In the genomic region with DNA sequence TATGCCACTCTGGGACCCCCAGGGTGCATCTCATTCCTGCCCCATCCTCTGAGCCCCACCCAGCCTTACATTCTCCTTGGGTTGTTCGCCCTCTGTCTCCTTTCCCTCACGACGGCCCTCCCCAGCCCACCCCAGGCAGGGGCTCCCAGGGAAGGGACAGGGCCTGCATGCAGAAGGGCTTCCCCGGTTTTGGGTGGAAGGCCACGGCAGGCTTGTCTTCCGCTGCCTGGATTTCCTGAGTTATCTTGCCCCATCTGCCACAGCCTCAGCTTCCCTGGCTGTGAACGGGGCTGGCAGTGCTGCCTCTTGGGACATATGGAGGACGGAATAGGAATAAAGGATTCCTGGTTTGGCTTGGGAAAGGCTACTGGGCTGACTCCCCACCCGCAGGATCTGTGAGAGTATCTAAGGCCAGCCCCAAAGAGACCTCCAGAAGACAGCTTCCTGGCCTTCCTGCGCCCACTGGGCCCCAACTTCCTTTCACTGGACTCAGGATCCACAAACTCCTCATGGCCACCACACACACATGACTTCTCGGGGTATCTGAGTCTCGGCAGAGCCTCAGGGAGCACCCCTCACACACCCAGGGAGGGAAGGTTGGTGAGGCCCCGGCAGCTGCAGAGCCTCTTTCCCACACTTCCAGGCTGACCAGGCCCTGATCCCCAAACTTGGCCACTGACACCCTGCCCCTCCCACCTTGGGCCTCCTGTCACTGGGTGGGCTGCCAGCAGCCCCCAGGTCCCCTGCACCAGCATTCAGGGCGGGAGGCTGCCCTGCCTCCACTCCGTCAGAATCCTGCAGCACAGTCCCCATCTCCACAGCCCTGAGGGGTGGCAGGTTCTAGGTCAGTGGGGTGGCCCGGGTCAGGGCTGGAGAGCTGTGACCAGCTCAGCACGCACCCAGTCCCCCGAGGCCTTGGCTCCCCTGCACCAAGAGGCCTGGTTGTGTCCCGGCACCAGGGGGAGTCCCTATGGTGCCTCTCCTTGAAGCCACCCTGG, we compare ENCODE assay signal across 14 cellular contexts. TPM values are rescaled to one million over a fixed set of nuclear protein-coding genes. Genes with fewer than 3 reads are reported as not detected.
DNase-seq lines count a peak whose midpoint lies in the region; ATAC-seq, FAIRE-seq and TF ChIP-seq lines count a peak whose summit lies in the region.
"Had no signal": no experiment of that assay in that cellular context is flagged by ENCODE, and none has a peak within 500 bp of the region (broad histone marks: within the 10 kb centered on the region; RNA-seq: fewer than 3 reads in every experiment).

No MANE protein-coding gene starts in this region.

- WGBS in GM23248 (ENCODE audit: low coverage in 1 of 2, low lambda C conversion rate in 2 of 2, missing lambda C conversion rate in 2 of 2), 2 experiments = 74 to 80% methylated on average over 14 to 16 of the region's 19 CpGs
- whole genome bisulfite sequencing in HepG2 (ENCODE audit: low lambda C conversion rate) = 29% methylated on average over 7 of the region's 19 CpGs

- no peaks in the 10 kb centered on the region for H3K9me3 Mint-ChIP-seq in osteocyte (ENCODE audit: unreplicated experiment)

- H3F3A ChIP-seq in GM23248 (ENCODE audit: insufficient read depth) = peaks cover 6% of the 10 kb centered on the region; the same call in 1 of the 2 replicates

- H3K27ac ChIP-seq in GM23248 = peak overlapping the region; percentile 54
- no peak overlapping the region for H3K27ac ChIP-seq in brain microvascular endothelial cell
- H3K27ac ChIP-seq in HepG2 (ENCODE audit: extremely low read length, insufficient read depth, low read length) = no peak overlapping the region
- H3K27ac ChIP-seq in skeletal muscle tissue (ENCODE audit: low read depth, low read length) = peak overlapping the region; percentile 72

- no peaks in the 10 kb centered on the region for H3K27me3 Mint-ChIP-seq in osteocyte (ENCODE audit: unreplicated experiment)
- H3K27me3 Mint-ChIP-seq: activated CD4-positive, alpha-beta T cell treated with anti-CD3 and anti-CD28 coated beads for 36 hours had no signal

- BruUV-seq in HepG2 (replicated peaks; lab: Mats Ljungman, UMichigan) = no TSS peak

- no peak overlapping the region for H3K27ac Mint-ChIP-seq in osteocyte (ENCODE audit: unreplicated experiment)
- H3K27ac Mint-ChIP-seq: activated CD4-positive, alpha-beta T cell treated with anti-CD3 and anti-CD28 coated beads for 36 hours had no signal

- ATAC-seq in HepG2 (no peak), GM21526 (IDR thresholded peaks at IDR 0.05; ENCODE audit: low FRiP score, unreplicated experiment) (no peak)
- ATAC-seq: activated CD4-positive, alpha-beta T cell treated with anti-CD3 and anti-CD28 coated beads for 36 hours had no signal

- H3K4me3 Mint-ChIP-seq in osteocyte (ENCODE audit: unreplicated experiment) = no peak overlapping the region
- H3K4me3 Mint-ChIP-seq: activated CD4-positive, alpha-beta T cell treated with anti-CD3 and anti-CD28 coated beads for 36 hours had no signal

- H2AFZ ChIP-seq in GM23248 = 0 out of 2 replicates have a peak overlapping the region, but pooled peaks have one; percentile 48
- no peak overlapping the region for H2AFZ ChIP-seq in HepG2 (ENCODE audit: low read length)

- H3K4me2 ChIP-seq in GM23248 (ENCODE audit: unreplicated experiment) = peak overlapping the region; percentile 20
- no peak overlapping the region for H3K4me2 ChIP-seq in HepG2 (ENCODE audit: low read depth, low read length)

- no peaks in the 10 kb centered on the region for H4K20me1 ChIP-seq in GM23248 (ENCODE audit: insufficient read depth)
- no peaks in the 10 kb centered on the region for H4K20me1 ChIP-seq in HepG2 (ENCODE audit: insufficient read depth, low read length)

- H3K9me2 ChIP-seq in GM23248 (ENCODE audit: insufficient read depth) = no peaks in the 10 kb centered on the region

- peak; percentile 32 for TF ChIP-seq CTCF in brain microvascular endothelial cell (IDR thresholded peaks at IDR 0.05; ENCODE audit: low read depth, low read length, missing control alignments)
- TF ChIP-seq CTCF in HepG2 (CRISPR knock-in tag; IDR thresholded peaks at IDR 0.05) = no peak
- no peak for TF ChIP-seq CTCF in osteocyte (IDR thresholded peaks at IDR 0.05)

- H3K27me3 ChIP-seq in GM23248 (replicated peaks; ENCODE audit: insufficient read depth) (no peaks in the 10 kb centered on the region), brain microvascular endothelial cell (replicated peaks) (no peaks in the 10 kb centered on the region), HepG2 (ENCODE audit: control insufficient read depth in 1 of 2, insufficient read depth in 2 of 2, low read length in 2 of 2) (peaks cover 17 to 58% of the 10 kb centered on the region in 2 experiments; a peak in 4 of 5 replicates), skeletal muscle tissue (ENCODE audit: control insufficient read depth in 3 of 3, insufficient read depth in 3 of 3, low read length in 3 of 3) (no peaks in the 10 kb centered on the region)
- H3K27me3 ChIP-seq: BE2C had no signal

- no peaks in the 10 kb centered on the region for H3K36me3 Mint-ChIP-seq in osteocyte (ENCODE audit: unreplicated experiment)

- H3K9me3 ChIP-seq in GM23248 (ENCODE audit: low read depth) = no peaks in the 10 kb centered on the region
- no peaks in the 10 kb centered on the region for H3K9me3 ChIP-seq in HepG2 (ENCODE audit: low read length)
- no peaks in the 10 kb centered on the region for H3K9me3 ChIP-seq in skeletal muscle tissue (ENCODE audit: control insufficient read depth in 3 of 3, low read length in 3 of 3)
- H3K9me3 ChIP-seq: BE2C had no signal

- peaks cover under 1% of the 10 kb centered on the region for H3K4me1 Mint-ChIP-seq in osteocyte (ENCODE audit: unreplicated experiment)
- H3K4me1 Mint-ChIP-seq: activated CD4-positive, alpha-beta T cell treated with anti-CD3 and anti-CD28 coated beads for 36 hours had no signal

- H3K4me3 ChIP-seq in GM23248 (no peak overlapping the region), brain microvascular endothelial cell (ENCODE audit: low read depth, low read length) (no peak overlapping the region), HepG2 (replicated peaks in 1 of 3; ENCODE audit: insufficient read depth in 1 of 3, low read depth in 2 of 3, low read length in 3 of 3) (no peak overlapping the region), skeletal muscle tissue (ENCODE audit: low read length in 3 of 3) (peak overlapping the region; percentile 56 to 67 (median 61))

- intact Hi-C loops in HepG2 (cut with micrococcal nuclease; ENCODE audit: unreplicated experiment) = no loop called here

- no peak for DNase-seq in GM23248
- DNase-seq in brain microvascular endothelial cell = no peak
- no peak for DNase-seq in HepG2 (ENCODE audit: low spot score)
- DNase-seq in osteocyte (ENCODE audit: extremely low spot score, unreplicated experiment) = no peak
- DNase-seq in activated effector memory CD4-positive, alpha-beta T cell treated with anti-CD3 and anti-CD28 coated beads, Interleukin-2, amount 50 U/mL, for 16 hours = no peak
- DNase-seq in SKM-1 treated with dmso at 0.1 percent for 144 hours (lab: John Stamatoyannopoulos, UW; ENCODE audit: unreplicated experiment) = no peak
- DNase-seq: activated CD4-positive, alpha-beta T cell treated with anti-CD3 and anti-CD28 coated beads for 36 hours; amniotic stem cell; DMS79 treated with DMSO at 0.1 percent for 48 hours; KG1; NCI-H510A had no signal

- CTCF ChIA-PET in HepG2 (lab: Yijun Ruan, JAX; ENCODE audit: low intra/inter-chr PET ratio, low total read pairs) = no interaction called here

- peaks cover 9% of the 10 kb centered on the region for H3K79me2 ChIP-seq in GM23248 (ENCODE audit: insufficient read depth)
- H3K79me2 ChIP-seq in HepG2 (ENCODE audit: insufficient read depth, low read length) = peaks cover 6% of the 10 kb centered on the region

- in situ Hi-C loops in GM23248 (cut with MboI) = no loop called here
- in situ Hi-C loops in brain microvascular endothelial cell (cut with HindIII; ENCODE audit: low pct_ligation_motif_present, low sequenced_read_pairs) = no loop called here
- in situ Hi-C loops in HepG2 (cut with HindIII; ENCODE audit: extremely low pct_ligation_motif_present, low pct_unique_long_range_greater_than_20kb) = no loop called here

- POLR2A ChIA-PET in HepG2 (lab: Yijun Ruan, JAX) = no interaction called here

- no peak for TF ChIP-seq EP300 in HepG2 (IDR thresholded peaks at IDR 0.05; ENCODE audit: low read depth in 2 of 2, low read length in 2 of 2)
- no peak for TF ChIP-seq EP300 in HepG2 (CRISPR knock-in tag; IDR thresholded peaks at IDR 0.05; ENCODE audit: borderline replicate concordance)

- H3K36me3 ChIP-seq in GM23248 (ENCODE audit: low read depth) = no peaks in the 10 kb centered on the region
- no peaks in the 10 kb centered on the region for H3K36me3 ChIP-seq in brain microvascular endothelial cell (replicated peaks)
- H3K36me3 ChIP-seq in HepG2 (replicated peaks in 1 of 2; ENCODE audit: control insufficient read depth in 1 of 2, insufficient read depth in 2 of 2, low read length in 2 of 2) = no peaks in the 10 kb centered on the region
- no peaks in the 10 kb centered on the region for H3K36me3 ChIP-seq in skeletal muscle tissue (ENCODE audit: control insufficient read depth in 3 of 3, insufficient read depth in 3 of 3, low read length in 3 of 3)
- H3K36me3 ChIP-seq: BE2C had no signal

- TF ChIP-seq POLR2A in HepG2 (IDR thresholded peaks at IDR 0.05; ENCODE audit: insufficient read depth in 1 of 2, low read depth in 2 of 2, low read length in 2 of 2) = no peak

- H3K9ac ChIP-seq in GM23248 (peak overlapping the region; percentile 51), HepG2 (ENCODE audit: insufficient read depth, low read depth, low read length) (no peak overlapping the region), skeletal muscle tissue (ENCODE audit: low read depth in 1 of 3, low read length in 3 of 3) (peak overlapping the region; percentile 70 to 86 (median 80))

- TF ChIP-seq RAD21 in HepG2 (CRISPR knock-in tag; IDR thresholded peaks at IDR 0.05) = no peak

- 0 out of 2 replicates have a peak, but pooled peaks cover 8% of the 10 kb centered on the region for H3K4me1 ChIP-seq in GM23248 (ENCODE audit: insufficient read depth)
- H3K4me1 ChIP-seq in HepG2 (ENCODE audit: insufficient read depth, low read length) = peaks cover 18% of the 10 kb centered on the region
- peaks cover 60 to 80% (median 76%) of the 10 kb centered on the region in 3 donors for H3K4me1 ChIP-seq in skeletal muscle tissue (ENCODE audit: control insufficient read depth in 3 of 3, insufficient read depth in 3 of 3, low read length in 3 of 3)

- no peak for FAIRE-seq in HepG2 (lab: Jason Lieb, UNC)

RNA-seq across cellular contexts. Expression of gene MXD4, which starts 3.5 kb away (rescaled TPM):
- 70.1 and 70.5 TPM in 2 replicates for total RNA-seq in GM23248 (2014; rRNA removed; shearing (Covaris generic))
- polyA plus RNA-seq in GM23248 (2016; fragmentation: Nextera tagmentation; extraction: Ambion mirVana) (30.9 and 50.6 TPM in 2 replicates), HepG2 (2011; rRNA removed) (29.0 and 35.5 TPM in 2 replicates)
- total RNA-seq in HepG2 (2016; rRNA removed; fragmentation: Illumina TruSeq; extraction: Trizol) (19.6 and 31.3 TPM in 2 replicates), skeletal muscle tissue (21.4 TPM), osteocyte (74.9 and 81.5 TPM in 2 replicates)
- 36.9 and 47.9 TPM in 2 replicates for total RNA-seq in HepG2 (2016; cell fraction: cytosol; rRNA removed; fragmentation: Illumina TruSeq; extraction: Trizol; ENCODE audit: low read depth)
- 17.4 and 29.0 TPM in 2 replicates for total RNA-seq in HepG2 (2016; cell fraction: insoluble cytoplasmic fraction; rRNA removed; fragmentation: Illumina TruSeq; extraction: Trizol)
- 44.7 and 51.6 TPM in 2 replicates for total RNA-seq in HepG2 (2016; cell fraction: membrane; rRNA removed; fragmentation: Illumina TruSeq; extraction: Trizol)
- total RNA-seq in HepG2 (2016; cell fraction: nucleus; rRNA removed; fragmentation: Illumina TruSeq; extraction: Trizol) = 17.8 and 19.3 TPM in 2 replicates
- 18.8 and 32.8 TPM in 2 replicates for polyA plus RNA-seq in HepG2 (2011; cell fraction: cytosol; rRNA removed)
- polyA plus RNA-seq in HepG2 (2011; cell fraction: nucleus; rRNA removed) = 55.8 and 75.6 TPM in 2 replicates
- 13.3 and 19.0 TPM in 2 replicates for polyA plus RNA-seq in HepG2 (2012)
- 75.4 and 78.8 TPM in 2 replicates for polyA plus RNA-seq in HepG2 (2016; cell fraction: cytosol; fragmentation: Illumina TruSeq; extraction: Trizol; ENCODE audit: low read depth)
- polyA plus RNA-seq in HepG2 (2016; cell fraction: insoluble cytoplasmic fraction; fragmentation: Illumina TruSeq; extraction: Trizol; ENCODE audit: low read depth) = 24.7 and 25.4 TPM in 2 replicates
- polyA plus RNA-seq in HepG2 (2016; cell fraction: membrane; fragmentation: Illumina TruSeq; extraction: Trizol; ENCODE audit: low read depth) = 58.0 and 61.9 TPM in 2 replicates
- polyA plus RNA-seq in HepG2 (2016; cell fraction: nucleus; fragmentation: Illumina TruSeq; extraction: Trizol; ENCODE audit: insufficient read depth, low read depth) = 40.4 and 42.9 TPM in 2 replicates
- 56.0 and 71.8 TPM in 2 replicates for polyA minus RNA-seq in HepG2 (2011; rRNA and poly(A)+ RNA removed; ENCODE audit: low replicate concordance)
- 16.4 and 18.3 TPM in 2 replicates for polyA minus RNA-seq in HepG2 (2011; cell fraction: cytosol; rRNA and poly(A)+ RNA removed)
- polyA minus RNA-seq in HepG2 (2011; cell fraction: nucleus; rRNA and poly(A)+ RNA removed) = 38.0 and 41.2 TPM in 2 replicates

RNA-seq across cellular contexts. Expression of gene HAUS3, which starts 23.5 kb away (rescaled TPM):
- 10.2 and 14.9 TPM in 2 replicates for total RNA-seq in GM23248 (2014; rRNA removed; shearing (Covaris generic))
- polyA plus RNA-seq in GM23248 (2016; fragmentation: Nextera tagmentation; extraction: Ambion mirVana) (11.6 and 13.8 TPM in 2 replicates), HepG2 (2011; rRNA removed) (3.3 and 3.9 TPM in 2 replicates)
- total RNA-seq in HepG2 (2016; rRNA removed; fragmentation: Illumina TruSeq; extraction: Trizol) (12.6 and 16.3 TPM in 2 replicates), skeletal muscle tissue (6.8 TPM), osteocyte (10.2 and 11.7 TPM in 2 replicates)
- 0.71 TPM in 2 replicates for total RNA-seq in HepG2 (2016; cell fraction: cytosol; rRNA removed; fragmentation: Illumina TruSeq; extraction: Trizol; ENCODE audit: low read depth)
- 12.9 and 15.5 TPM in 2 replicates for total RNA-seq in HepG2 (2016; cell fraction: insoluble cytoplasmic fraction; rRNA removed; fragmentation: Illumina TruSeq; extraction: Trizol)
- 3.8 and 4.0 TPM in 2 replicates for total RNA-seq in HepG2 (2016; cell fraction: membrane; rRNA removed; fragmentation: Illumina TruSeq; extraction: Trizol)
- 10.8 and 13.7 TPM in 2 replicates for total RNA-seq in HepG2 (2016; cell fraction: nucleus; rRNA removed; fragmentation: Illumina TruSeq; extraction: Trizol)
- 1.8 and 1.9 TPM in 2 replicates for polyA plus RNA-seq in HepG2 (2011; cell fraction: cytosol; rRNA removed)
- 4.8 and 5.1 TPM in 2 replicates for polyA plus RNA-seq in HepG2 (2011; cell fraction: nucleus; rRNA removed)
- 5.4 and 6.4 TPM in 2 replicates for polyA plus RNA-seq in HepG2 (2012)
- 0.45 and 0.70 TPM in 2 replicates for polyA plus RNA-seq in HepG2 (2016; cell fraction: cytosol; fragmentation: Illumina TruSeq; extraction: Trizol; ENCODE audit: low read depth)
- polyA plus RNA-seq in HepG2 (2016; cell fraction: insoluble cytoplasmic fraction; fragmentation: Illumina TruSeq; extraction: Trizol; ENCODE audit: low read depth) = 12.2 and 12.5 TPM in 2 replicates
- polyA plus RNA-seq in HepG2 (2016; cell fraction: membrane; fragmentation: Illumina TruSeq; extraction: Trizol; ENCODE audit: low read depth) = 1.8 TPM in 2 replicates
- 26.7 and 27.4 TPM in 2 replicates for polyA plus RNA-seq in HepG2 (2016; cell fraction: nucleus; fragmentation: Illumina TruSeq; extraction: Trizol; ENCODE audit: insufficient read depth, low read depth)
- 1.8 and 2.1 TPM in 2 replicates for polyA minus RNA-seq in HepG2 (2011; rRNA and poly(A)+ RNA removed; ENCODE audit: low replicate concordance)
- 2.2 and 3.3 TPM in 2 replicates for polyA minus RNA-seq in HepG2 (2011; cell fraction: cytosol; rRNA and poly(A)+ RNA removed)
- polyA minus RNA-seq in HepG2 (2011; cell fraction: nucleus; rRNA and poly(A)+ RNA removed) = 5.8 and 6.0 TPM in 2 replicates

RNA-seq across cellular contexts. Expression of gene POLN, which starts 23.5 kb away (rescaled TPM):
- 1.8 and 3.9 TPM in 2 replicates for total RNA-seq in GM23248 (2014; rRNA removed; shearing (Covaris generic))
- polyA plus RNA-seq in GM23248 (2016; fragmentation: Nextera tagmentation; extraction: Ambion mirVana) (0.91 and 1.6 TPM in 2 replicates), HepG2 (2011; rRNA removed) (1.2 and 1.5 TPM in 2 replicates)
- total RNA-seq in HepG2 (2016; rRNA removed; fragmentation: Illumina TruSeq; extraction: Trizol) (0.60 and 0.93 TPM in 2 replicates), skeletal muscle tissue (4.2 TPM), osteocyte (3.8 and 4.2 TPM in 2 replicates)
- total RNA-seq in HepG2 (2016; cell fraction: cytosol; rRNA removed; fragmentation: Illumina TruSeq; extraction: Trizol; ENCODE audit: low read depth) = 2.3 and 2.5 TPM in 2 replicates
- 0.68 and 1.1 TPM in 2 replicates for total RNA-seq in HepG2 (2016; cell fraction: insoluble cytoplasmic fraction; rRNA removed; fragmentation: Illumina TruSeq; extraction: Trizol)
- 1.6 and 1.9 TPM in 2 replicates for total RNA-seq in HepG2 (2016; cell fraction: membrane; rRNA removed; fragmentation: Illumina TruSeq; extraction: Trizol)
- total RNA-seq in HepG2 (2016; cell fraction: nucleus; rRNA removed; fragmentation: Illumina TruSeq; extraction: Trizol) = 1.1 and 1.5 TPM in 2 replicates
- 0.81 and 3.7 TPM in 2 replicates for polyA plus RNA-seq in HepG2 (2011; cell fraction: cytosol; rRNA removed)
- 2.7 and 3.7 TPM in 2 replicates for polyA plus RNA-seq in HepG2 (2011; cell fraction: nucleus; rRNA removed)
- polyA plus RNA-seq in HepG2 (2012) = 0.39 and 0.48 TPM in 2 replicates
- polyA plus RNA-seq in HepG2 (2016; cell fraction: cytosol; fragmentation: Illumina TruSeq; extraction: Trizol; ENCODE audit: low read depth) = 1.0 and 1.4 TPM in 2 replicates
- 0.57 and 1.2 TPM in 2 replicates for polyA plus RNA-seq in HepG2 (2016; cell fraction: insoluble cytoplasmic fraction; fragmentation: Illumina TruSeq; extraction: Trizol; ENCODE audit: low read depth)
- polyA plus RNA-seq in HepG2 (2016; cell fraction: membrane; fragmentation: Illumina TruSeq; extraction: Trizol; ENCODE audit: low read depth) = 0.90 and 1.4 TPM in 2 replicates
- 0.88 and 2.2 TPM in 2 replicates for polyA plus RNA-seq in HepG2 (2016; cell fraction: nucleus; fragmentation: Illumina TruSeq; extraction: Trizol; ENCODE audit: insufficient read depth, low read depth)
- polyA minus RNA-seq in HepG2 (2011; rRNA and poly(A)+ RNA removed; ENCODE audit: low replicate concordance) = 0.44 and 0.96 TPM in 2 replicates
- 1.2 and 1.3 TPM in 2 replicates for polyA minus RNA-seq in HepG2 (2011; cell fraction: cytosol; rRNA and poly(A)+ RNA removed)
- polyA minus RNA-seq in HepG2 (2011; cell fraction: nucleus; rRNA and poly(A)+ RNA removed) = 0.75 and 1.2 TPM in 2 replicates

Comparison
In these comparisons a context has a peak if more than half of its experiments do, and no peak if none do; other contexts are left out.
1. H3K27ac ChIP-seq: peak in GM23248 (single experiment) and skeletal muscle tissue (single experiment); none in brain microvascular endothelial cell (single experiment) and HepG2 (single experiment).
2. H3K4me3 ChIP-seq: peak in skeletal muscle tissue (3 of 3); none in GM23248 (single experiment), brain microvascular endothelial cell (single experiment) and HepG2 (0 of 3).